8 cellular contexts compared by ENCODE assay signal in genomic region chr9:124774131-124774978, GRCh38. TPM values are rescaled to one million over a fixed set of nuclear protein-coding genes. Genes with fewer than 3 reads are reported as not detected.
DNase-seq lines count a peak whose midpoint lies in the region; ATAC-seq, FAIRE-seq and TF ChIP-seq lines count a peak whose summit lies in the region.

No MANE protein-coding gene starts in this region.

- H3K4me2 ChIP-seq in H9 (ENCODE audit: insufficient read depth, insufficient read length, low read length): no peak overlapping the region

- H3K9ac ChIP-seq in H9 (ENCODE audit: extremely low read depth, insufficient read length, low read length): no peak overlapping the region

- WGBS in H9 (ENCODE audit: extremely low coverage, insufficient read length, low lambda C conversion rate): no CpG with 5 or more reads among the region's 15 CpGs

- no peak overlapping the region for H3K27ac ChIP-seq in H9 (ENCODE audit: insufficient read length, low read depth, low read length)

- peaks cover 2% of the 10 kb centered on the region; the same call in 1 of the 2 replicates for H3K79me2 ChIP-seq in H9 (ENCODE audit: insufficient read depth, low read length)

- no peak overlapping the region for H3K23ac ChIP-seq in H9 (ENCODE audit: insufficient read length, low read depth, low read length)

- peak overlapping the region in 1 of 2 experiments; percentile 54; a peak in 3 of 5 replicates for H3K4me3 Mint-ChIP-seq in H9

- H3K27ac Mint-ChIP-seq in H9: no peak overlapping the region

- H3K27me3 ChIP-seq in H9 (ENCODE audit: insufficient read depth, low read length) (peaks cover 2% of the 10 kb centered on the region; the same call in 1 of the 2 replicates), bronchial epithelial cell (ENCODE audit: control insufficient read depth, insufficient read depth, low read length) (no peaks in the 10 kb centered on the region)

- peaks cover 47% of the 10 kb centered on the region for H3K27me3 Mint-ChIP-seq in H9 (ENCODE audit: low read depth)

- H3K9me3 Mint-ChIP-seq in H9: peaks cover 2% of the 10 kb centered on the region in 2 experiments; a peak in 1 of 5 replicates

- no peak overlapping the region for H2BK20ac ChIP-seq in H9 (ENCODE audit: low read depth, low read length, poor library complexity, severe bottlenecking)

- H3K4me1 ChIP-seq in H9 (ENCODE audit: insufficient read depth, low read length): no peaks in the 10 kb centered on the region; the same call in 1 of the 2 replicates

- peak; percentile 93 for TF ChIP-seq CTCF in H9 (conservative IDR thresholded peaks at IDR 0.05)
- TF ChIP-seq CTCF in bronchial epithelial cell (IDR thresholded peaks at IDR 0.05; ENCODE audit: insufficient read depth, low read length, severe bottlenecking): peak; percentile 90

- H3K36me3 Mint-ChIP-seq in H9 (ENCODE audit: insufficient read depth in 1 of 3, low read depth in 3 of 3): no peaks in the 10 kb centered on the region; a peak in 2 of 7 replicates

- no peak overlapping the region for H3K56ac ChIP-seq in H9 (ENCODE audit: insufficient read length, low read depth, low read length)

- no peak overlapping the region; the same call in 1 of the 2 replicates for H3K14ac ChIP-seq in H9 (ENCODE audit: insufficient read depth, low read length)

- H3K23me2 ChIP-seq in H9 (ENCODE audit: insufficient read length, low read depth, low read length, poor library complexity, severe bottlenecking): peaks cover 20% of the 10 kb centered on the region

- H3K4me3 ChIP-seq in bronchial epithelial cell (ENCODE audit: low read depth, low read length): no peak overlapping the region

- no peaks in the 10 kb centered on the region for H3K36me3 ChIP-seq in bronchial epithelial cell (ENCODE audit: control insufficient read depth, insufficient read depth, low read length)

- H3K79me1 ChIP-seq in H9 (ENCODE audit: insufficient read depth, low read depth, low read length, poor library complexity, severe bottlenecking): no peaks in the 10 kb centered on the region

- H3K9me3 ChIP-seq in H9 (ENCODE audit: control insufficient read depth, low read depth, low read length): no peaks in the 10 kb centered on the region

- H2BK5ac ChIP-seq in H9 (ENCODE audit: insufficient read length, low read length): no peak overlapping the region

- no peak overlapping the region for H3K18ac ChIP-seq in H9 (ENCODE audit: insufficient read length, low read depth, low read length)

- FAIRE-seq in bronchial epithelial cell (lab: Jason Lieb, UNC): no peak

- no peak overlapping the region for H2BK120ac ChIP-seq in H9 (ENCODE audit: low read depth, low read length, poor library complexity, severe bottlenecking)

- no peak overlapping the region for H2AK5ac ChIP-seq in H9 (ENCODE audit: insufficient read length, low read length)

- DNase-seq in CD1c-positive myeloid dendritic cell (ENCODE audit: extremely low spot score) (peak; percentile 86), H9 (peak; percentile 88), NCI-H2227 (lab: John Stamatoyannopoulos, UW; ENCODE audit: unreplicated experiment) (peak; percentile 69), bronchial epithelial cell (ENCODE audit: low read depth) (peak; percentile 59), left kidney (ENCODE audit: low read depth, low spot score) (peak; percentile 89)
- peak; percentile 61 to 81 (median 63) for DNase-seq in activated CD4-positive, CD25-positive, alpha-beta regulatory T cell (lab: John Stamatoyannopoulos, UW)
- peak; percentile 71 for DNase-seq in stimulated activated CD4-positive, alpha-beta T cell treated with anti-CD3 and anti-CD28 coated beads, Interleukin-2, amount 100 ng/mL, for 4 hours (ENCODE audit: low read depth)

- H3K4ac ChIP-seq in H9 (ENCODE audit: low read depth, low read length): no peak overlapping the region

- peaks cover 26 to 30% of the 10 kb centered on the region in 2 experiments for H3K4me1 Mint-ChIP-seq in H9

- ATAC-seq in GM21737 (IDR thresholded peaks at IDR 0.05; ENCODE audit: unreplicated experiment): no peak

- no peak overlapping the region for H4K5ac ChIP-seq in H9 (ENCODE audit: insufficient read length, low read depth, low read length)

- H2BK15ac ChIP-seq in H9 (ENCODE audit: low read depth, low read length): no peak overlapping the region

- H4K8ac ChIP-seq in H9 (replicated peaks; ENCODE audit: insufficient read length, low read depth, low read length): no peak overlapping the region

- H3T11ph ChIP-seq in H9 (ENCODE audit: low read length): no peak overlapping the region

- no peak overlapping the region for H4K91ac ChIP-seq in H9 (ENCODE audit: insufficient read length, low read depth, low read length)

- H2BK12ac ChIP-seq in H9 (ENCODE audit: insufficient read length, low read depth, low read length): no peak overlapping the region

- H2AFZ ChIP-seq in H9 (ENCODE audit: low read length): no peak overlapping the region

- H4K20me1 ChIP-seq in H9 (ENCODE audit: control insufficient read depth, insufficient read depth, insufficient read length): no peaks in the 10 kb centered on the region

RNA-seq across cellular contexts. Expression of gene OLFML2A, which starts 2.6 kb away (rescaled TPM):
- total RNA-seq in H9 (2021) (5.8 and 6.0 TPM in 2 replicates), bronchial epithelial cell (4.5 and 6.3 TPM in 2 replicates)

RNA-seq across cellular contexts. Expression of gene NR6A1, which starts 3.2 kb away (rescaled TPM):
- total RNA-seq in H9 (2021) (98.9 and 99.3 TPM in 2 replicates), bronchial epithelial cell (2.9 TPM in 2 replicates)

Comparison
In these comparisons a context has a peak if more than half of its experiments do, and no peak if none do; other contexts are left out.
1. RNA of gene NR6A1, which starts 3.2 kb away (total RNA-seq): 98.9 to 99.3 TPM in H9; 2.9 TPM in bronchial epithelial cell; every median in the first group is over 10 times any median in the second.
2. Peak in every context shown above with its lines, with median percentiles within 50 percentile points of each other: DNase-seq.